In the genomic region with DNA sequence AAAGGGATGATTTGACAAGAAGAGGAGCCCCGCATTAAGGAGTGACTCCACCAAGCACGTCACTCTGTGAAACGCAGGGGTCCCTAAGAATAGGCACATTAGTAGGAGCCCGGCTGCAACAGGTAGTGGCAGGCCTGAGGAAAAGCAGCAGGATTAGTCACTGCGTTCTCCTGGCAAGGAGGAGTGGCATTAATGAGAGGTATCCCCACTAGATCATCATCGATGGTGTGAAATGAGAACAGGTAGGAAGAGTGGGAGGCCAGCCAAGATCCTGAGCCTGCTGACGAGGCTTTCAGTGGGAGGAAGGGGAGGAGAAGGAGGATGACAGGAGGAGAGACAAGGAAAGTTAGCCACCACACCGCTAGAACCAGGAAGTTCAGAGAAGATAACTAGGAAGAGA, we compare ENCODE assay signal across 21 cellular contexts. TPM values are rescaled to one million over a fixed set of nuclear protein-coding genes. Genes with fewer than 3 reads are reported as not detected.
"Had no signal": no experiment of that assay in that cellular context is flagged by ENCODE, and none has a peak within 500 bp of the region (broad histone marks: within the 10 kb centered on the region; RNA-seq: fewer than 3 reads in every experiment).

No MANE protein-coding gene starts in this region.

- H3K4me3 Mint-ChIP-seq: activated B cell treated with CpG ODN at 0.5 μM for 24 hours; activated CD4-positive, alpha-beta memory T cell treated with anti-CD3 and anti-CD28 coated beads for 36 hours; effector memory CD8-positive, alpha-beta T cell; neural crest cell; stimulated activated naive CD8-positive, alpha-beta T cell treated with anti-CD3 and anti-CD28 coated beads, Interleukin-15, Interleukin-2, amounts not matched to agents 100 ng/mL and 50 ng/mL, for 24 hours; T-cell had no signal

- H3K27ac Mint-ChIP-seq: activated B cell treated with CpG ODN at 0.5 μM for 24 hours; activated CD4-positive, alpha-beta memory T cell treated with anti-CD3 and anti-CD28 coated beads for 36 hours; effector memory CD8-positive, alpha-beta T cell; stimulated activated naive CD8-positive, alpha-beta T cell treated with anti-CD3 and anti-CD28 coated beads, Interleukin-15, Interleukin-2, amounts not matched to agents 100 ng/mL and 50 ng/mL, for 24 hours; T-cell had no signal

- H3K27ac ChIP-seq: gastrocnemius medialis, heart left ventricle, left ventricle myocardium inferior, prostate gland, right atrium auricular region, transverse colon, vagina had no signal

- ATAC-seq: effector memory CD8-positive, alpha-beta T cell; gastrocnemius medialis; heart left ventricle; T-cell had no signal

- H3K9me3 Mint-ChIP-seq: activated B cell treated with CpG ODN at 0.5 μM for 24 hours; activated CD4-positive, alpha-beta memory T cell treated with anti-CD3 and anti-CD28 coated beads for 36 hours; effector memory CD8-positive, alpha-beta T cell; neural crest cell; stimulated activated naive CD8-positive, alpha-beta T cell treated with anti-CD3 and anti-CD28 coated beads, Interleukin-15, Interleukin-2, amounts not matched to agents 100 ng/mL and 50 ng/mL, for 24 hours; T-cell had no signal

- DNase-seq: activated B cell treated with CpG ODN at 0.5 μM for 24 hours; activated CD4-positive, alpha-beta memory T cell treated with anti-CD3 and anti-CD28 coated beads for 36 hours; activated CD4-positive, alpha-beta T cell treated with anti-CD3 and anti-CD28 coated beads for 4 hours; activated naive CD4-positive, alpha-beta T cell; activated T-cell treated with anti-CD3 and anti-CD28 coated beads for 4 hours; aorta; effector memory CD8-positive, alpha-beta T cell; gastrocnemius medialis; heart left ventricle; left ventricle myocardium inferior; T-cell; T-helper 9 cell; transverse colon had no signal

- H3K36me3 Mint-ChIP-seq: activated CD4-positive, alpha-beta memory T cell treated with anti-CD3 and anti-CD28 coated beads for 36 hours; T-cell had no signal

- H3K27me3 Mint-ChIP-seq: activated CD4-positive, alpha-beta memory T cell treated with anti-CD3 and anti-CD28 coated beads for 36 hours had no signal

RNA-seq across cellular contexts. Expression of a gene that starts 38.6 kb away (rescaled TPM):
- total RNA-seq: dermis microvascular lymphatic vessel endothelial cell, epithelial cell of proximal tubule, kidney epithelial cell had no signal

RNA-seq across cellular contexts. Expression of a gene that starts 59.6 kb away (rescaled TPM):
- total RNA-seq: epithelial cell of proximal tubule had no signal
